In the genomic region with DNA sequence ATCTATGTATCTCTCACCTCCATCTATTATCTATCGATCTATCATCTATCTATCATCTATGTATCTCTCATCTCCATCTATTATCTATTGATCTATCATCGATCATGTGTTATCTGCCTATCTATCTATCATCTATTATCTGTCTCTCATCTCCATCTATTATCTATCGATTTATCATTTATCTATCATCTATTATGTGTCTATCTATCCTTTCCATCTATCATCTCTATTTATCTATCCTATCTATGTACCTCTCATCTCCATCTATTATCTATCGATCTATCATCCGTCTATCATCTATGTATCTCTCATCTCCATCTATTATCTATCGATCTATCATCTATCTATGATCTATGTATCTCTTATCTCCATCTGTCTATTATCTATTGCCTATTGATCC, we compare ENCODE assay signal across 8 cellular contexts.
"Had no signal": no experiment of that assay in that cellular context is flagged by ENCODE, and none has a peak within 500 bp of the region (broad histone marks: within the 10 kb centered on the region; RNA-seq: fewer than 3 reads in every experiment).

No MANE protein-coding gene starts in this region.

- ATAC-seq: GM12878 had no signal

- FAIRE-seq: G401.6, GM12878, GM12891, GM12892, GM18507, GM19239 had no signal

- DNase-seq: GDM1, GF-D8 had no signal

- H3K4me3 ChIP-seq: GM12878 had no signal
